2 cellular contexts compared by ENCODE assay signal in the genomic region with DNA sequence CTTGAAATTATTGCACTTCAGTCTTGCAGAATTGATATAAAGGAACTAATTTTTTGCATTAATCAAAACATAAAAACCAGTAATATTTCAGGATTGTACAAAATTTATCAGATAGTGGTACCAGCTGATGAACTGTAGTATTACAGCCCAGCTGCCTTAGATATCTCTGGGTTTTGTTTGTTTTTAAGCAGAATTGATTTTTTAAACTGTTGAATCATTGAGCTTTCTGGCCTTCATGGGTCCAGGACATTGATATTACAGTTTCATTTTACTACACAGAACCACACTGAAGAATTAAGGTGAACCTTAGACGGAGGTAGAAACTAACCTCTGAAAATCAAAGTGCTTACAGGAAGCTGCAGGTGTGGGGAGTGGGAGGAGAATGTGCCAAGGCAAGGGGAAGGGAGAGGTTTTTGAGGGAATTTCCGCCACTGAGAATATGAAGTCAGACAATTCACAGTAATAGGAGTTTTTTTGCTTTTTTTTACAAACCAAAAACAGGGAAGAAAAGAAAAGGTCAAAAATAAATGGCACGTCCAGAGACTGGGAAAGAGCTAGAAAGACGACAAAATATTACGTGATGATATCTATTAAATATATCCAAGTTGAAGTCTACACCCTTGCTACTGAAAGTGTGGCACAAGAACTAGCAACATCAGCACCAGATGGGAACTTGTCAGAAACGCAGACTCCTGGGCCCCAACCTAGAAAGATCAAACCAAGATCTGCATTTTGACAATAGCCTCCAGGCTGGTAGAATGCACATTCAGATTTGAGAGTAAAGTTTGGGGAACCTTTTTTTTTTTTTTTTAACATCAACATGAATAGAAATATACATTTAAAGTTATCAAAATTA.
TF ChIP-seq lines count a peak whose summit lies in the region.

No MANE protein-coding gene starts in this region.

TF ChIP-seq in HepG2, 621 proteins besides CTCF, POLR2A, EP300 and RAD21:
- no peak for TF ChIP-seq NFYB (CRISPR knock-in tag; IDR thresholded peaks at IDR 0.05)
- no peak for TF ChIP-seq ZNF121 (CRISPR knock-in tag; IDR thresholded peaks at IDR 0.05)
- no peak for TF ChIP-seq ZSCAN20 (CRISPR knock-in tag; IDR thresholded peaks at IDR 0.05; ENCODE audit: borderline replicate concordance)
- no peak for TF ChIP-seq SMAD9 (CRISPR knock-in tag; IDR thresholded peaks at IDR 0.05)
- TF ChIP-seq ZNF761 (CRISPR knock-in tag; conservative IDR thresholded peaks at IDR 0.05): no peak
- no peak for TF ChIP-seq ZNF33A (CRISPR knock-in tag; IDR thresholded peaks at IDR 0.05; ENCODE audit: borderline replicate concordance)

TF ChIP-seq in HEK293T, 16 proteins besides CTCF, POLR2A, EP300 and RAD21:
- TF ChIP-seq ARNT (IDR thresholded peaks at IDR 0.05) (no peak), CTBP1 (IDR thresholded peaks at IDR 0.05; ENCODE audit: borderline replicate concordance) (no peak), SUZ12 (IDR thresholded peaks at IDR 0.05) (no peak), L3MBTL2 (conservative IDR thresholded peaks at IDR 0.05) (no peak), BHLHE40 (IDR thresholded peaks at IDR 0.05; ENCODE audit: borderline replicate concordance) (no peak), FOXA1 (IDR thresholded peaks at IDR 0.05) (no peak), FOXM1 (IDR thresholded peaks at IDR 0.05; ENCODE audit: borderline replicate concordance) (no peak), ELF4 (IDR thresholded peaks at IDR 0.05) (no peak)
TF ChIP-seq in HEK293T: peak in this region for 0.
